Comparison of ENCODE assay signal across 11 cellular contexts in genomic region chr5:145811834-145812625, GRCh38. TPM values are rescaled to one million over a fixed set of nuclear protein-coding genes. Genes with fewer than 3 reads are reported as not detected.
DNase-seq lines count a peak whose midpoint lies in the region; ATAC-seq and FAIRE-seq lines count a peak whose summit lies in the region.
"Had no signal": no experiment of that assay in that cellular context is flagged by ENCODE, and none has a peak within 500 bp of the region (broad histone marks: within the 10 kb centered on the region; RNA-seq: fewer than 3 reads in every experiment).

No MANE protein-coding gene starts in this region.

- H3K27ac ChIP-seq in small intestine (ENCODE audit: low read depth in 1 of 2, low read length in 1 of 2) = no peak overlapping the region
- H3K27ac ChIP-seq: BLaER1 had no signal

- H3K4me3 Mint-ChIP-seq in stimulated activated memory B cell treated with anti-CD40 and anti-IgM and Interleukin-4, amounts not matched to agents 10 μg/mL and 1 μg/mL and 100 μg/mL, for 72 hours = no peak overlapping the region
- H3K4me3 Mint-ChIP-seq: central memory CD8-positive, alpha-beta T cell; IgD-negative memory B cell had no signal

- H3K4me3 ChIP-seq in small intestine (ENCODE audit: low read depth in 1 of 2, low read length in 2 of 2) = no peak overlapping the region
- H3K4me3 ChIP-seq: BLaER1 had no signal

- H3K9me3 ChIP-seq in small intestine (ENCODE audit: control insufficient read depth, low read depth) = no peaks in the 10 kb centered on the region
- H3K9me3 ChIP-seq: BLaER1 had no signal

- peaks cover under 1 to 8% of the 10 kb centered on the region in 2 donors for H3K36me3 ChIP-seq in small intestine (ENCODE audit: control insufficient read depth in 2 of 2, insufficient read depth in 2 of 2, low read length in 2 of 2)

- no peaks in the 10 kb centered on the region for H3K27me3 ChIP-seq in small intestine (ENCODE audit: control insufficient read depth in 2 of 2, insufficient read depth in 2 of 2, low read length in 2 of 2)
- H3K27me3 ChIP-seq: BLaER1 had no signal

- DNase-seq in NCI-H1105 treated with DMSO at 0.1 percent for 48 hours (lab: John Stamatoyannopoulos, UW) (peak; percentile 16), NCI-H1105 (lab: John Stamatoyannopoulos, UW) (no peak), RPMI7951 (ENCODE audit: low read depth) (peak; percentile 31), foreskin melanocyte (peak; percentile 47), small intestine (peak; percentile 22), DMS79 (lab: John Stamatoyannopoulos, UW) (no peak)

- no peak for FAIRE-seq in small intestine (lab: Jason Lieb, UNC)

- no peaks in the 10 kb centered on the region for H3K4me1 ChIP-seq in small intestine (ENCODE audit: control insufficient read depth in 2 of 2, insufficient read depth in 1 of 2, low read depth in 1 of 2, low read length in 1 of 2)
- H3K4me1 ChIP-seq: BLaER1 had no signal

- no peaks in the 10 kb centered on the region for H3K9me3 Mint-ChIP-seq in stimulated activated memory B cell treated with anti-CD40 and anti-IgM and Interleukin-4, amounts not matched to agents 10 μg/mL and 1 μg/mL and 100 μg/mL, for 72 hours
- H3K9me3 Mint-ChIP-seq: central memory CD8-positive, alpha-beta T cell; IgD-negative memory B cell had no signal

- WGBS in small intestine, 3 donors = 70 to 77% (median 72%) methylated on average over 3 of the region's 3 CpGs

- H3K27ac Mint-ChIP-seq in stimulated activated memory B cell treated with anti-CD40 and anti-IgM and Interleukin-4, amounts not matched to agents 10 μg/mL and 1 μg/mL and 100 μg/mL, for 72 hours = no peak overlapping the region
- H3K27ac Mint-ChIP-seq: IgD-negative memory B cell had no signal

- H3K36me3 Mint-ChIP-seq in stimulated activated memory B cell treated with anti-CD40 and anti-IgM and Interleukin-4, amounts not matched to agents 10 μg/mL and 1 μg/mL and 100 μg/mL, for 72 hours = peaks cover 17% of the 10 kb centered on the region

- no peaks in the 10 kb centered on the region for H3K27me3 Mint-ChIP-seq in stimulated activated memory B cell treated with anti-CD40 and anti-IgM and Interleukin-4, amounts not matched to agents 10 μg/mL and 1 μg/mL and 100 μg/mL, for 72 hours
- H3K27me3 Mint-ChIP-seq: central memory CD8-positive, alpha-beta T cell; IgD-negative memory B cell had no signal

- no peak for ATAC-seq in stimulated activated memory B cell treated with anti-CD40 and anti-IgM and Interleukin-4, amounts not matched to agents 10 μg/mL and 1 μg/mL and 100 μg/mL, for 72 hours
- ATAC-seq in GM19328 (IDR thresholded peaks at IDR 0.05; ENCODE audit: unreplicated experiment) = no peak

- H3K4me1 Mint-ChIP-seq in stimulated activated memory B cell treated with anti-CD40 and anti-IgM and Interleukin-4, amounts not matched to agents 10 μg/mL and 1 μg/mL and 100 μg/mL, for 72 hours = no peaks in the 10 kb centered on the region
- H3K4me1 Mint-ChIP-seq: central memory CD8-positive, alpha-beta T cell; IgD-negative memory B cell had no signal

RNA-seq across cellular contexts. Expression of gene PRELID2, which starts 23.1 kb away (rescaled TPM):
- 10.6 and 10.7 TPM in 2 replicates for total RNA-seq in RPMI7951 (2014; rRNA removed; shearing (Covaris generic))
- 10 to 100 TPM; 16.5 to 40.9 (median 23.7) TPM for polyA plus RNA-seq in small intestine

Comparison
In these comparisons a context has a peak if more than half of its experiments do, and no peak if none do; other contexts are left out.
1. DNase-seq: peak in NCI-H1105 treated with DMSO at 0.1 percent for 48 hours (single experiment), RPMI7951 (single experiment), foreskin melanocyte (single experiment) and small intestine (single experiment); none in NCI-H1105 (single experiment) and DMS79 (single experiment).